Comparison of ENCODE assay signal across 20 cellular contexts in the genomic region with DNA sequence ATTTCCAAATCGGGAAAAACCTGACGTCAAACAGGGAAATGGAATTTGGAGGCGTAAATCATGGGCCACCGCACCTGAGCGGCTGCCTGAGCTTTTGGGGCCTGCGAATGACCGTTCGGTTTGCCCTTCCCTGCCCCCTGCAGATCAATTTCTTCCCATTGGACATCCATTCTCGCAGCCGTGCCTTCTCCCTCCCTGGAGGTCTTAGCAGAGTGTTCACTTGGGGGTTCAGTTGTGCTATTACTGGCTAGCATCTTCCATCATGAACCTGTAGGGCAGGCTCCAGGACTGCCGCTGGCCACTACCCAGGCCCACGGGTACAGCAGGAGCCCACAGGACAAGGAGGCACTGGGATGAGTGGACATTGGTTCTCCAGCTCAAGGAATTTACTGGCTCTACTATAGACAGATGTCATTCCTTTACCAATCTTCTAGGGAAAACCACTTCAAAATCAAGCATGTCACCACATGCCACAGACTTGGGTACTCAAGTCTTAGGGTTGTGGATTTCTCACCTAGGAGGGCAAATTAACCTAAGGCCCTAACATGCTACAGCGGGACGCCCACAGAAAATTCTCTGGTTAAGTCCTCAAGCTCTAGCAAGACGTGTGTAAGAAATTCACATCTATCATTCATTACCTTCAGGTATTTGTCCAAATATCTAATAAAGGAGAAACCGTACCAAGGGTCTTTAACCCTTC.
DNase-seq lines count a peak whose midpoint lies in the region; ATAC-seq and TF ChIP-seq lines count a peak whose summit lies in the region.
"Had no signal": no experiment of that assay in that cellular context is flagged by ENCODE, and none has a peak within 500 bp of the region (broad histone marks: within the 10 kb centered on the region; RNA-seq: fewer than 3 reads in every experiment).

No MANE protein-coding gene starts in this region.

- CTCF ChIA-PET in activated CD4-positive, alpha-beta memory T cell treated with anti-CD3 and anti-CD28 coated beads for 36 hours (lab: Charles Lee), result interaction anchor here (3.1 kb wide), 1 partner anchor 9 kb away, joined by 9 read pairs; no protein-coding TSS in a partner anchor
- CTCF ChIA-PET in activated naive CD4-positive, alpha-beta T cell treated with anti-CD3 and anti-CD28 coated beads, Interleukin-2, amount 10 ng/mL, durations not matched to agents 7 days and 5 days (lab: Charles Lee), result interaction anchor here (1.3 kb wide), 1 partner anchor 10 kb away, joined by 3 read pairs; no protein-coding TSS in a partner anchor

- H3K9me3 ChIP-seq in left ventricle myocardium inferior (replicated peaks) (no peaks in the 10 kb centered on the region), esophagus squamous epithelium (no peaks in the 10 kb centered on the region), gastrocnemius medialis (no peaks in the 10 kb centered on the region)
- H3K9me3 ChIP-seq: BLaER1 treated with 17β-estradiol and CSF1 and Interleukin-3, amounts not matched to agents 10 nM and 100 nM; ovary; right lobe of liver; upper lobe of right lung had no signal

- H3K36me3 ChIP-seq in left ventricle myocardium inferior (peaks cover 5% of the 10 kb centered on the region), esophagus squamous epithelium (no peaks in the 10 kb centered on the region), gastrocnemius medialis (no peaks in the 10 kb centered on the region)
- H3K36me3 ChIP-seq: BLaER1 treated with 17β-estradiol and CSF1 and Interleukin-3, amounts not matched to agents 10 nM and 100 nM; ovary; right lobe of liver; upper lobe of right lung had no signal

- H3K27me3 ChIP-seq in left ventricle myocardium inferior (ENCODE audit: low read depth) (no peaks in the 10 kb centered on the region), esophagus squamous epithelium (no peaks in the 10 kb centered on the region), gastrocnemius medialis (peaks cover 0 to 7% (median 0%) of the 10 kb centered on the region in 3 donors)
- H3K27me3 ChIP-seq: BLaER1 treated with 17β-estradiol and CSF1 and Interleukin-3, amounts not matched to agents 10 nM and 100 nM; ovary; right lobe of liver; upper lobe of right lung had no signal

- no peaks in the 10 kb centered on the region for H3K36me3 Mint-ChIP-seq in activated CD4-positive, alpha-beta memory T cell treated with anti-CD3 and anti-CD28 coated beads for 36 hours
- no peaks in the 10 kb centered on the region for H3K36me3 Mint-ChIP-seq in activated naive CD4-positive, alpha-beta T cell treated with anti-CD3 and anti-CD28 coated beads, Interleukin-2, amount 10 ng/mL, durations not matched to agents 7 days and 5 days
- H3K36me3 Mint-ChIP-seq: naive B cell had no signal

- DNase-seq in left ventricle myocardium inferior (no peak), cardiac septum (ENCODE audit: low spot score) (no peak), esophagus squamous epithelium (lab: John Stamatoyannopoulos, UW) (no peak), gastrocnemius medialis (no peak)
- DNase-seq in activated CD4-positive, alpha-beta memory T cell treated with anti-CD3 and anti-CD28 coated beads for 36 hours, result no peak
- DNase-seq in activated naive CD4-positive, alpha-beta T cell treated with anti-CD3 and anti-CD28 coated beads, Interleukin-2, amount 10 ng/mL, durations not matched to agents 7 days and 5 days, result no peak
- DNase-seq: activated naive CD4-positive, alpha-beta T cell treated with Interleukin-2 at 50 U/mL for 16 hours; activated T-cell treated with anti-CD3 and anti-CD28 coated beads, Interleukin-2, amount 50 U/mL, for 72 hours; amniotic stem cell; COR-L47; DMS79; KG1; naive B cell; NCI-H2171 treated with DMSO at 0.1 percent for 48 hours; ovary; right lobe of liver; T-helper 17 cell; upper lobe of right lung had no signal

- TF ChIP-seq POLR2A in esophagus squamous epithelium (IDR thresholded peaks at IDR 0.05), result no peak
- no peak for TF ChIP-seq POLR2A in gastrocnemius medialis (IDR thresholded peaks at IDR 0.05)

- 83 to 86% methylated on average over 14 to 15 of the region's 16 CpGs for WGBS in esophagus squamous epithelium, 2 donors

- H3K4me1 ChIP-seq in left ventricle myocardium inferior (peaks cover 97% of the 10 kb centered on the region), esophagus squamous epithelium (peaks cover 0 to 29% (median 19%) of the 10 kb centered on the region in 3 donors), gastrocnemius medialis (peaks cover 6 to 45% of the 10 kb centered on the region in 2 donors)
- H3K4me1 ChIP-seq: right lobe of liver had no signal

- intact Hi-C loops in left ventricle myocardium inferior (cut with micrococcal nuclease), result no loop called here
- intact Hi-C loops in cardiac septum (cut with DNase I), result loop anchor here (5.0 kb wide), 1 partner anchor 76 kb away; the partner anchor contains the start of genes COL4A1 and COL4A2
- intact Hi-C loops in esophagus squamous epithelium (cut with DNase I), result no loop called here
- intact Hi-C loops in gastrocnemius medialis (cut with DNase I; ENCODE audit: low total_unique reads), result no loop called here
- intact Hi-C loops in activated CD4-positive, alpha-beta memory T cell treated with anti-CD3 and anti-CD28 coated beads for 36 hours (cut with micrococcal nuclease), result no loop called here

- H3K4me3 ChIP-seq in left ventricle myocardium inferior (no peak overlapping the region), esophagus squamous epithelium (no peak overlapping the region), gastrocnemius medialis (no peak overlapping the region)
- H3K4me3 ChIP-seq: BLaER1 treated with 17β-estradiol and CSF1 and Interleukin-3, amounts not matched to agents 10 nM and 100 nM; ovary; right lobe of liver; upper lobe of right lung had no signal

- no peaks in the 10 kb centered on the region for H3K9me3 Mint-ChIP-seq in activated CD4-positive, alpha-beta memory T cell treated with anti-CD3 and anti-CD28 coated beads for 36 hours
- H3K9me3 Mint-ChIP-seq in activated naive CD4-positive, alpha-beta T cell treated with anti-CD3 and anti-CD28 coated beads, Interleukin-2, amount 10 ng/mL, durations not matched to agents 7 days and 5 days, result no peaks in the 10 kb centered on the region
- H3K9me3 Mint-ChIP-seq: activated T-cell treated with anti-CD3 and anti-CD28 coated beads, Interleukin-2, amount 50 U/mL, for 72 hours had no signal

- no peak overlapping the region for H3K27ac Mint-ChIP-seq in activated CD4-positive, alpha-beta memory T cell treated with anti-CD3 and anti-CD28 coated beads for 36 hours
- no peak overlapping the region for H3K27ac Mint-ChIP-seq in activated naive CD4-positive, alpha-beta T cell treated with anti-CD3 and anti-CD28 coated beads, Interleukin-2, amount 10 ng/mL, durations not matched to agents 7 days and 5 days
- H3K27ac Mint-ChIP-seq: activated T-cell treated with anti-CD3 and anti-CD28 coated beads, Interleukin-2, amount 50 U/mL, for 72 hours; T-helper 17 cell had no signal

- ATAC-seq in gastrocnemius medialis, result no peak
- ATAC-seq in HG02885 (IDR thresholded peaks at IDR 0.05; ENCODE audit: poor library complexity, unreplicated experiment), result no peak
- ATAC-seq: activated T-cell treated with anti-CD3 and anti-CD28 coated beads, Interleukin-2, amount 50 U/mL, for 72 hours; right lobe of liver; T-helper 17 cell had no signal

- H3K4me3 Mint-ChIP-seq in activated CD4-positive, alpha-beta memory T cell treated with anti-CD3 and anti-CD28 coated beads for 36 hours, result no peak overlapping the region
- H3K4me3 Mint-ChIP-seq in activated naive CD4-positive, alpha-beta T cell treated with anti-CD3 and anti-CD28 coated beads, Interleukin-2, amount 10 ng/mL, durations not matched to agents 7 days and 5 days, result no peak overlapping the region
- H3K4me3 Mint-ChIP-seq: activated T-cell treated with anti-CD3 and anti-CD28 coated beads, Interleukin-2, amount 50 U/mL, for 72 hours; naive B cell; T-helper 17 cell had no signal

- H3K4me1 Mint-ChIP-seq in activated CD4-positive, alpha-beta memory T cell treated with anti-CD3 and anti-CD28 coated beads for 36 hours (ENCODE audit: low read depth), result no peaks in the 10 kb centered on the region
- no peaks in the 10 kb centered on the region for H3K4me1 Mint-ChIP-seq in activated naive CD4-positive, alpha-beta T cell treated with anti-CD3 and anti-CD28 coated beads, Interleukin-2, amount 10 ng/mL, durations not matched to agents 7 days and 5 days
- H3K4me1 Mint-ChIP-seq: naive B cell, T-helper 17 cell had no signal

- H3K27ac ChIP-seq in left ventricle myocardium inferior (replicated peaks) (peak overlapping the region; percentile 92), esophagus squamous epithelium (peak overlapping the region in 3 of 4 donors; percentile 16 to 83 (median 67)), gastrocnemius medialis (peak overlapping the region; percentile 54 to 79 (median 74))
- H3K27ac ChIP-seq: BLaER1 treated with 17β-estradiol and CSF1 and Interleukin-3, amounts not matched to agents 10 nM and 100 nM; ovary had no signal

- in situ Hi-C loops in gastrocnemius medialis (cut with MboI; ENCODE audit: low sequenced_read_pairs in 4 of 4), result loop anchor here in 2 of 4 donors (5.0 to 25.0 kb wide), 2 partner anchors 181 kb away; no protein-coding TSS in a partner anchor

- POLR2A ChIA-PET in activated CD4-positive, alpha-beta memory T cell treated with anti-CD3 and anti-CD28 coated beads for 36 hours (lab: Charles Lee), result no interaction called here

- peaks cover 23% of the 10 kb centered on the region for H3K27me3 Mint-ChIP-seq in activated CD4-positive, alpha-beta memory T cell treated with anti-CD3 and anti-CD28 coated beads for 36 hours
- H3K27me3 Mint-ChIP-seq in activated naive CD4-positive, alpha-beta T cell treated with anti-CD3 and anti-CD28 coated beads, Interleukin-2, amount 10 ng/mL, durations not matched to agents 7 days and 5 days, result peaks cover 27% of the 10 kb centered on the region

- TF ChIP-seq CTCF in left ventricle myocardium inferior (IDR thresholded peaks at IDR 0.05; ENCODE audit: borderline replicate concordance) (no peak), esophagus squamous epithelium (IDR thresholded peaks at IDR 0.05) (no peak), gastrocnemius medialis (IDR thresholded peaks at IDR 0.05 in 4 of 5, conservative IDR thresholded peaks at IDR 0.05 in 1 of 5) (no peak)
